26 cellular contexts compared by ENCODE assay signal in genomic region chr6:168570211-168570610, GRCh38.
"Had no signal": no experiment of that assay in that cellular context is flagged by ENCODE, and none has a peak within 500 bp of the region (broad histone marks: within the 10 kb centered on the region; RNA-seq: fewer than 3 reads in every experiment).

No MANE protein-coding gene starts in this region.

- DNase-seq: naive thymus-derived CD4-positive, alpha-beta T cell; natural killer cell; nucleus accumbens; pancreas; psoas muscle; right cardiac atrium; right lobe of liver; sigmoid colon; small intestine; stimulated activated CD4-positive, alpha-beta T cell treated with anti-CD3 and anti-CD28 coated beads, Interleukin-15, amount 100 ng/mL, for 24 hours; stimulated activated CD4-positive, alpha-beta T cell treated with anti-CD3 and anti-CD28 coated beads, Interleukin-2, amount 100 ng/mL, for 24 hours; stimulated activated CD4-positive, alpha-beta T cell treated with anti-CD3 and anti-CD28 coated beads, Interleukin-2, amount 100 ng/mL, for 48 hours; stimulated activated CD4-positive, alpha-beta T cell treated with anti-CD3 and anti-CD28 coated beads, Interleukin-4, amount 100 ng/mL, for 4 hours; stimulated activated CD8-positive, alpha-beta memory T cell treated with anti-CD3 and anti-CD28 coated beads, Interleukin-4, amount 100 ng/mL, for 48 hours; stimulated activated naive CD4-positive, alpha-beta T cell; stimulated activated naive CD8-positive, alpha-beta T cell treated with anti-CD3 and anti-CD28 coated beads, Interleukin-15, amount 100 ng/mL, for 72 hours; stimulated activated naive CD8-positive, alpha-beta T cell treated with anti-CD3 and anti-CD28 coated beads, Interleukin-15, Interleukin-2, amounts not matched to agents 100 U/mL and 50 U/mL, for 24 hours; tibial artery; transverse colon; upper lobe of right lung had no signal

- H3K36me3 ChIP-seq: neural progenitor cell, neutrophil, pancreas, right lobe of liver, sigmoid colon, transverse colon, upper lobe of right lung, vagina had no signal

- H3K9ac ChIP-seq: neural progenitor cell had no signal

- ATAC-seq: naive thymus-derived CD4-positive, alpha-beta T cell; natural killer cell; pancreas; psoas muscle; right cardiac atrium; right lobe of liver; stimulated activated memory B cell treated with anti-CD40 and anti-IgM and Interleukin-4, amounts not matched to agents 10 μg/mL and 1 μg/mL and 100 μg/mL, for 72 hours; stimulated activated naive CD8-positive, alpha-beta T cell treated with anti-CD3 and anti-CD28 coated beads, Interleukin-15, amount 100 ng/mL, for 72 hours; stimulated activated naive CD8-positive, alpha-beta T cell treated with anti-CD3 and anti-CD28 coated beads, Interleukin-15, Interleukin-2, amounts not matched to agents 100 U/mL and 50 U/mL, for 24 hours; upper lobe of right lung had no signal

- H3K4me2 ChIP-seq: neural progenitor cell had no signal

- H3K4me1 Mint-ChIP-seq: naive thymus-derived CD4-positive, alpha-beta T cell; natural killer cell; stimulated activated memory B cell treated with anti-CD40 and anti-IgM and Interleukin-4, amounts not matched to agents 10 μg/mL and 1 μg/mL and 100 μg/mL, for 72 hours; stimulated activated naive CD8-positive, alpha-beta T cell treated with anti-CD3 and anti-CD28 coated beads, Interleukin-15, amount 100 ng/mL, for 72 hours had no signal

- H3K27ac ChIP-seq: neural progenitor cell, neutrophil, pancreas, psoas muscle, right lobe of liver, sigmoid colon, thoracic aorta, tibial artery, transverse colon, upper lobe of right lung, vagina had no signal

- H3K4me1 ChIP-seq: pancreas, psoas muscle, right lobe of liver had no signal

- H3K4me3 ChIP-seq: neural progenitor cell, pancreas, psoas muscle, right lobe of liver, sigmoid colon, thoracic aorta, tibial artery, transverse colon, upper lobe of right lung, vagina had no signal

- H3K27me3 Mint-ChIP-seq: stimulated activated memory B cell treated with anti-CD40 and anti-IgM and Interleukin-4, amounts not matched to agents 10 μg/mL and 1 μg/mL and 100 μg/mL, for 72 hours; type B pancreatic cell had no signal

- H3K27ac Mint-ChIP-seq: naive thymus-derived CD4-positive, alpha-beta T cell; natural killer cell; stimulated activated memory B cell treated with anti-CD40 and anti-IgM and Interleukin-4, amounts not matched to agents 10 μg/mL and 1 μg/mL and 100 μg/mL, for 72 hours; stimulated activated naive CD8-positive, alpha-beta T cell treated with anti-CD3 and anti-CD28 coated beads, Interleukin-15, amount 100 ng/mL, for 72 hours; type B pancreatic cell had no signal

- H3K4me3 Mint-ChIP-seq: naive thymus-derived CD4-positive, alpha-beta T cell; natural killer cell; neural progenitor cell; stimulated activated memory B cell treated with anti-CD40 and anti-IgM and Interleukin-4, amounts not matched to agents 10 μg/mL and 1 μg/mL and 100 μg/mL, for 72 hours; stimulated activated naive CD8-positive, alpha-beta T cell treated with anti-CD3 and anti-CD28 coated beads, Interleukin-15, amount 100 ng/mL, for 72 hours; type B pancreatic cell had no signal

- H3K27me3 ChIP-seq: neural progenitor cell, neutrophil, pancreas, right lobe of liver, sigmoid colon, tibial artery, transverse colon, upper lobe of right lung, vagina had no signal

- H3K9me3 Mint-ChIP-seq: natural killer cell; neural progenitor cell; stimulated activated naive CD8-positive, alpha-beta T cell treated with anti-CD3 and anti-CD28 coated beads, Interleukin-15, amount 100 ng/mL, for 72 hours had no signal

- H3K36me3 Mint-ChIP-seq: naive thymus-derived CD4-positive, alpha-beta T cell; natural killer cell; neural progenitor cell; stimulated activated memory B cell treated with anti-CD40 and anti-IgM and Interleukin-4, amounts not matched to agents 10 μg/mL and 1 μg/mL and 100 μg/mL, for 72 hours; type B pancreatic cell had no signal

- H2AFZ ChIP-seq: neural progenitor cell had no signal

- H3K9me3 ChIP-seq: neutrophil, pancreas, psoas muscle, right lobe of liver, sigmoid colon, thoracic aorta, tibial artery, transverse colon, upper lobe of right lung, vagina had no signal
